ENCODE assay signal across 18 cellular contexts in the genomic region with DNA sequence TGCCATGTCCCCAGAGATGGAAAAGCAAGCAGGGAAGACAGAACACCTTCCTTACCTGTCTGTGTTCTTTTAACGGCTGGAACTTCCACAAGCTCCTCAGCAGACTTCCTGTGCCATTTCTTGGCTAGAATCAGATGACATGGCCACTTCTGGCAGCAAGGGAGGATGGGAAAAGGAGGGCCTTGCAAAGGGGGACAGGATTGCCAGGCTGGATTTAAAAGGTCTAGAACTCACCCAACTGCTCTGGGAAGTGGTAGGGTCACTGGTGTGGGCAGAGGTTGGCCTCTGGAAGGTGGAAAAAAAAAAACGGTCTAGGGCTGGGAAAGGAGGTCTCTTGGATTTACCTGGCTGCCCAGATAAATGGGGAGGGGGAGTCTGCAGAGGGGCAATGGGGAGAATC. TPM values are rescaled to one million over a fixed set of nuclear protein-coding genes. Genes with fewer than 3 reads are reported as not detected.
DNase-seq lines count a peak whose midpoint lies in the region; ATAC-seq and TF ChIP-seq lines count a peak whose summit lies in the region.
"Had no signal": no experiment of that assay in that cellular context is flagged by ENCODE, and none has a peak within 500 bp of the region (broad histone marks: within the 10 kb centered on the region; RNA-seq: fewer than 3 reads in every experiment).

No MANE protein-coding gene starts in this region.

- CTCF ChIA-PET in activated CD8-positive, alpha-beta T cell treated with anti-CD3 and anti-CD28 coated beads for 36 hours (lab: Charles Lee), result interaction anchor here (1.2 kb wide), 1 partner anchor 292 kb away, joined by 3 read pairs; no protein-coding TSS in a partner anchor
- CTCF ChIA-PET in activated CD8-positive, alpha-beta T cell treated with anti-CD3 and anti-CD28 coated beads, Interleukin-2, amount 10 ng/mL, durations not matched to agents 7 days and 5 days (lab: Charles Lee), result no interaction called here
- CTCF ChIA-PET in CD8-positive, alpha-beta T cell (lab: Charles Lee), result no interaction called here

- no peak for DNase-seq in activated CD8-positive, alpha-beta T cell treated with anti-CD3 and anti-CD28 coated beads for 36 hours
- no peak for DNase-seq in activated CD8-positive, alpha-beta T cell treated with anti-CD3 and anti-CD28 coated beads, Interleukin-2, amount 10 ng/mL, durations not matched to agents 7 days and 5 days
- DNase-seq in CD8-positive, alpha-beta T cell, result no peak
- DNase-seq in activated T-helper 1 cell treated with anti-CD3 and anti-CD28 coated beads, Interleukin-12 subunit alpha, Interleukin-12 subunit beta, Interleukin-2, Interleukin-4 antibody, amounts not matched to agents 30 ng/mL and 10 ng/mL and 1 ng/mL, durations not matched to agents 14 hours and 24 hours and 36 hours (ENCODE audit: low spot score), result no peak
- DNase-seq in nephron progenitor cell (no peak), NCI-H526 treated with DMSO at 0.1 percent for 48 hours (lab: John Stamatoyannopoulos, UW) (no peak), NCI-H1105 (lab: John Stamatoyannopoulos, UW) (no peak)
- no peak for DNase-seq in stimulated activated naive CD4-positive, alpha-beta T cell (lab: John Stamatoyannopoulos, UW)
- DNase-seq: foreskin melanocyte; hypothalamus; kidney; naive B cell; NCI-H2081; NCI-H446 treated with DMSO at 0.1 percent for 48 hours; stimulated activated CD4-positive, alpha-beta T cell treated with anti-CD3 and anti-CD28 coated beads, Interleukin-4, amount 100 ng/mL, for 4 hours had no signal

- ATAC-seq in activated CD8-positive, alpha-beta T cell treated with anti-CD3 and anti-CD28 coated beads for 36 hours, result no peak
- no peak for ATAC-seq in activated CD8-positive, alpha-beta T cell treated with anti-CD3 and anti-CD28 coated beads, Interleukin-2, amount 10 ng/mL, durations not matched to agents 7 days and 5 days
- no peak for ATAC-seq in CD8-positive, alpha-beta T cell

- intact Hi-C loops in activated CD8-positive, alpha-beta T cell treated with anti-CD3 and anti-CD28 coated beads for 36 hours (cut with micrococcal nuclease), result no loop called here
- intact Hi-C loops in CD8-positive, alpha-beta T cell (cut with DNase I, micrococcal nuclease), result loop anchor here in 1 of 2 experiments (5.0 kb wide), 2 partner anchors 784 to 1771 kb away; partner anchors contain the start of gene GRIPAP1
- intact Hi-C loops in activated T-helper 1 cell treated with anti-CD3 and anti-CD28 coated beads, Interleukin-12 subunit alpha, Interleukin-12 subunit beta, Interleukin-2, Interleukin-4 antibody, amounts not matched to agents 30 ng/mL and 10 ng/mL and 1 ng/mL, durations not matched to agents 14 hours and 24 hours and 36 hours (cut with micrococcal nuclease), result no loop called here

- peaks cover 26% of the 10 kb centered on the region for H3K4me1 ChIP-seq in CD8-positive, alpha-beta T cell (ENCODE audit: insufficient read depth, low read length)

- peak overlapping the region; percentile 20 for H3K27ac Mint-ChIP-seq in activated CD8-positive, alpha-beta T cell treated with anti-CD3 and anti-CD28 coated beads for 36 hours
- H3K27ac Mint-ChIP-seq in activated CD8-positive, alpha-beta T cell treated with anti-CD3 and anti-CD28 coated beads, Interleukin-2, amount 10 ng/mL, durations not matched to agents 7 days and 5 days, result no peak overlapping the region
- H3K27ac Mint-ChIP-seq in CD8-positive, alpha-beta T cell, result peak overlapping the region; percentile 4
- peak overlapping the region; percentile 63 for H3K27ac Mint-ChIP-seq in activated T-helper 1 cell treated with anti-CD3 and anti-CD28 coated beads, Interleukin-12 subunit alpha, Interleukin-12 subunit beta, Interleukin-2, Interleukin-4 antibody, amounts not matched to agents 30 ng/mL and 10 ng/mL and 1 ng/mL, durations not matched to agents 14 hours and 24 hours and 36 hours
- peak overlapping the region; percentile 74 for H3K27ac Mint-ChIP-seq in nephron progenitor cell

- no peaks in the 10 kb centered on the region for H3K9me3 Mint-ChIP-seq in activated CD8-positive, alpha-beta T cell treated with anti-CD3 and anti-CD28 coated beads for 36 hours
- H3K9me3 Mint-ChIP-seq in activated CD8-positive, alpha-beta T cell treated with anti-CD3 and anti-CD28 coated beads, Interleukin-2, amount 10 ng/mL, durations not matched to agents 7 days and 5 days (ENCODE audit: insufficient read depth), result no peaks in the 10 kb centered on the region
- no peaks in the 10 kb centered on the region for H3K9me3 Mint-ChIP-seq in CD8-positive, alpha-beta T cell
- H3K9me3 Mint-ChIP-seq in activated T-helper 1 cell treated with anti-CD3 and anti-CD28 coated beads, Interleukin-12 subunit alpha, Interleukin-12 subunit beta, Interleukin-2, Interleukin-4 antibody, amounts not matched to agents 30 ng/mL and 10 ng/mL and 1 ng/mL, durations not matched to agents 14 hours and 24 hours and 36 hours, result no peaks in the 10 kb centered on the region
- H3K9me3 Mint-ChIP-seq in nephron progenitor cell, result no peaks in the 10 kb centered on the region
- H3K9me3 Mint-ChIP-seq: naive B cell had no signal

- no peaks in the 10 kb centered on the region for H3K36me3 ChIP-seq in CD8-positive, alpha-beta T cell (ENCODE audit: insufficient read depth, low read length)

- no peaks in the 10 kb centered on the region for H3K9me3 ChIP-seq in CD8-positive, alpha-beta T cell (ENCODE audit: low read length)
- H3K9me3 ChIP-seq: suprapubic skin had no signal

- POLR2A ChIA-PET in activated CD8-positive, alpha-beta T cell treated with anti-CD3 and anti-CD28 coated beads for 36 hours (lab: Charles Lee), result interaction anchor here (3.6 kb wide), 1 partner anchor 11 kb away, joined by 42 read pairs; the partner anchor contains the start of gene CDK16
- POLR2A ChIA-PET in activated CD8-positive, alpha-beta T cell treated with anti-CD3 and anti-CD28 coated beads, Interleukin-2, amount 10 ng/mL, durations not matched to agents 7 days and 5 days (lab: Charles Lee), result interaction anchor here (3.4 kb wide), 1 partner anchor 12 kb away, joined by 42 read pairs; the partner anchor contains the start of gene CDK16
- POLR2A ChIA-PET in CD8-positive, alpha-beta T cell (lab: Charles Lee), result interaction anchor here (3.1 kb wide), 1 partner anchor 13 kb away, joined by 57 read pairs; the partner anchor contains the start of gene CDK16

- H3K27me3 ChIP-seq in CD8-positive, alpha-beta T cell (ENCODE audit: insufficient read depth, low read length), result no peaks in the 10 kb centered on the region
- H3K27me3 ChIP-seq: cardiac muscle cell, suprapubic skin had no signal

- H3K27ac ChIP-seq in CD8-positive, alpha-beta T cell (ENCODE audit: low read depth, low read length), result no peak overlapping the region
- H3K27ac ChIP-seq: cardiac muscle cell, suprapubic skin had no signal

- H3K4me3 Mint-ChIP-seq in activated CD8-positive, alpha-beta T cell treated with anti-CD3 and anti-CD28 coated beads for 36 hours, result no peak overlapping the region
- H3K4me3 Mint-ChIP-seq in activated CD8-positive, alpha-beta T cell treated with anti-CD3 and anti-CD28 coated beads, Interleukin-2, amount 10 ng/mL, durations not matched to agents 7 days and 5 days, result no peak overlapping the region
- H3K4me3 Mint-ChIP-seq in CD8-positive, alpha-beta T cell, result no peak overlapping the region
- no peak overlapping the region for H3K4me3 Mint-ChIP-seq in activated T-helper 1 cell treated with anti-CD3 and anti-CD28 coated beads, Interleukin-12 subunit alpha, Interleukin-12 subunit beta, Interleukin-2, Interleukin-4 antibody, amounts not matched to agents 30 ng/mL and 10 ng/mL and 1 ng/mL, durations not matched to agents 14 hours and 24 hours and 36 hours
- peak overlapping the region; percentile 62 for H3K4me3 Mint-ChIP-seq in nephron progenitor cell

- peaks cover 15% of the 10 kb centered on the region for H3K4me1 Mint-ChIP-seq in activated CD8-positive, alpha-beta T cell treated with anti-CD3 and anti-CD28 coated beads for 36 hours (ENCODE audit: low read depth)
- peaks cover 18% of the 10 kb centered on the region for H3K4me1 Mint-ChIP-seq in activated CD8-positive, alpha-beta T cell treated with anti-CD3 and anti-CD28 coated beads, Interleukin-2, amount 10 ng/mL, durations not matched to agents 7 days and 5 days (ENCODE audit: low read depth)
- peaks cover 25% of the 10 kb centered on the region for H3K4me1 Mint-ChIP-seq in CD8-positive, alpha-beta T cell (ENCODE audit: low read depth)
- H3K4me1 Mint-ChIP-seq in activated T-helper 1 cell treated with anti-CD3 and anti-CD28 coated beads, Interleukin-12 subunit alpha, Interleukin-12 subunit beta, Interleukin-2, Interleukin-4 antibody, amounts not matched to agents 30 ng/mL and 10 ng/mL and 1 ng/mL, durations not matched to agents 14 hours and 24 hours and 36 hours (ENCODE audit: low read depth), result peaks cover 16% of the 10 kb centered on the region
- peaks cover 49% of the 10 kb centered on the region for H3K4me1 Mint-ChIP-seq in nephron progenitor cell

- no peaks in the 10 kb centered on the region for H3K27me3 Mint-ChIP-seq in activated CD8-positive, alpha-beta T cell treated with anti-CD3 and anti-CD28 coated beads for 36 hours
- no peaks in the 10 kb centered on the region for H3K27me3 Mint-ChIP-seq in activated CD8-positive, alpha-beta T cell treated with anti-CD3 and anti-CD28 coated beads, Interleukin-2, amount 10 ng/mL, durations not matched to agents 7 days and 5 days (ENCODE audit: low read depth)
- H3K27me3 Mint-ChIP-seq in CD8-positive, alpha-beta T cell (ENCODE audit: low read depth), result no peaks in the 10 kb centered on the region
- no peaks in the 10 kb centered on the region for H3K27me3 Mint-ChIP-seq in activated T-helper 1 cell treated with anti-CD3 and anti-CD28 coated beads, Interleukin-12 subunit alpha, Interleukin-12 subunit beta, Interleukin-2, Interleukin-4 antibody, amounts not matched to agents 30 ng/mL and 10 ng/mL and 1 ng/mL, durations not matched to agents 14 hours and 24 hours and 36 hours (ENCODE audit: insufficient read depth)
- no peaks in the 10 kb centered on the region for H3K27me3 Mint-ChIP-seq in nephron progenitor cell (ENCODE audit: low read depth, poor library complexity)
- H3K27me3 Mint-ChIP-seq: naive B cell had no signal

- peaks cover 31% of the 10 kb centered on the region for H3K36me3 Mint-ChIP-seq in activated CD8-positive, alpha-beta T cell treated with anti-CD3 and anti-CD28 coated beads for 36 hours (ENCODE audit: low read depth)
- H3K36me3 Mint-ChIP-seq in activated CD8-positive, alpha-beta T cell treated with anti-CD3 and anti-CD28 coated beads, Interleukin-2, amount 10 ng/mL, durations not matched to agents 7 days and 5 days (ENCODE audit: low read depth), result peaks cover 41% of the 10 kb centered on the region
- peaks cover 40% of the 10 kb centered on the region for H3K36me3 Mint-ChIP-seq in CD8-positive, alpha-beta T cell
- peaks cover 19% of the 10 kb centered on the region for H3K36me3 Mint-ChIP-seq in activated T-helper 1 cell treated with anti-CD3 and anti-CD28 coated beads, Interleukin-12 subunit alpha, Interleukin-12 subunit beta, Interleukin-2, Interleukin-4 antibody, amounts not matched to agents 30 ng/mL and 10 ng/mL and 1 ng/mL, durations not matched to agents 14 hours and 24 hours and 36 hours (ENCODE audit: low read depth)
- peaks cover 44% of the 10 kb centered on the region for H3K36me3 Mint-ChIP-seq in nephron progenitor cell (ENCODE audit: low read depth)

- TF ChIP-seq CTCF in activated CD8-positive, alpha-beta T cell treated with anti-CD3 and anti-CD28 coated beads for 36 hours (IDR thresholded peaks at IDR 0.05), result no peak
- TF ChIP-seq CTCF in CD8-positive, alpha-beta T cell (IDR thresholded peaks at IDR 0.05), result no peak
- no peak for TF ChIP-seq CTCF in nephron progenitor cell (IDR thresholded peaks at IDR 0.05)

- no peak overlapping the region for H3K4me3 ChIP-seq in CD8-positive, alpha-beta T cell (ENCODE audit: low read depth, low read length)
- H3K4me3 ChIP-seq: cardiac muscle cell, dorsolateral prefrontal cortex, suprapubic skin had no signal

RNA-seq across cellular contexts. Expression of gene USP11, which starts 1.6 kb away (rescaled TPM):
- 10 to 100 TPM; 57.1 to 62.0 TPM for total RNA-seq in activated CD8-positive, alpha-beta T cell treated with anti-CD3 and anti-CD28 coated beads for 36 hours
- 10 to 100 TPM; 55.3 to 60.9 TPM for total RNA-seq in activated CD8-positive, alpha-beta T cell treated with anti-CD3 and anti-CD28 coated beads, Interleukin-2, amount 10 ng/mL, durations not matched to agents 7 days and 5 days
- 100 to 1,000 TPM; 147 to 161 TPM for total RNA-seq in CD8-positive, alpha-beta T cell
- 24.6 and 26.6 TPM in 2 replicates for total RNA-seq in activated T-helper 1 cell treated with anti-CD3 and anti-CD28 coated beads, Interleukin-12 subunit alpha, Interleukin-12 subunit beta, Interleukin-2, Interleukin-4 antibody, amounts not matched to agents 30 ng/mL and 10 ng/mL and 1 ng/mL, durations not matched to agents 14 hours and 24 hours and 36 hours

RNA-seq across cellular contexts. Expression of gene CDK16, which starts 12.7 kb away (rescaled TPM):
- total RNA-seq in activated CD8-positive, alpha-beta T cell treated with anti-CD3 and anti-CD28 coated beads for 36 hours, result 10 to 100 TPM; 56.1 to 61.3 TPM
- 10 to 100 TPM; 64.3 to 74.7 TPM for total RNA-seq in activated CD8-positive, alpha-beta T cell treated with anti-CD3 and anti-CD28 coated beads, Interleukin-2, amount 10 ng/mL, durations not matched to agents 7 days and 5 days
- total RNA-seq in CD8-positive, alpha-beta T cell, result 100 to 1,000 TPM; 157 to 161 TPM
- total RNA-seq in activated T-helper 1 cell treated with anti-CD3 and anti-CD28 coated beads, Interleukin-12 subunit alpha, Interleukin-12 subunit beta, Interleukin-2, Interleukin-4 antibody, amounts not matched to agents 30 ng/mL and 10 ng/mL and 1 ng/mL, durations not matched to agents 14 hours and 24 hours and 36 hours, result 56.4 and 63.8 TPM in 2 replicates

RNA-seq across cellular contexts. Expression of gene UBA1, which starts 37.5 kb away (rescaled TPM):
- 100 to 1,000 TPM; 243 to 246 TPM for total RNA-seq in activated CD8-positive, alpha-beta T cell treated with anti-CD3 and anti-CD28 coated beads for 36 hours
- total RNA-seq in activated CD8-positive, alpha-beta T cell treated with anti-CD3 and anti-CD28 coated beads, Interleukin-2, amount 10 ng/mL, durations not matched to agents 7 days and 5 days, result 100 to 1,000 TPM; 186 to 189 TPM
- total RNA-seq in CD8-positive, alpha-beta T cell, result 10 to 100 TPM; 63.8 to 64.7 TPM
- 221 and 223 TPM in 2 replicates for total RNA-seq in activated T-helper 1 cell treated with anti-CD3 and anti-CD28 coated beads, Interleukin-12 subunit alpha, Interleukin-12 subunit beta, Interleukin-2, Interleukin-4 antibody, amounts not matched to agents 30 ng/mL and 10 ng/mL and 1 ng/mL, durations not matched to agents 14 hours and 24 hours and 36 hours
